Comparison of ENCODE assay signal across 8 cellular contexts in genomic region chr3:45105855-45106655, GRCh38. TPM values are rescaled to one million over a fixed set of nuclear protein-coding genes. Genes with fewer than 3 reads are reported as not detected.
DNase-seq lines count a peak whose midpoint lies in the region; ATAC-seq and TF ChIP-seq lines count a peak whose summit lies in the region.

No MANE protein-coding gene starts in this region.

- CTCF ChIA-PET in PC-3 (lab: Charles Lee), result interaction anchor here (1.0 to 1.3 kb wide), 2 partner anchors 14 to 66 kb away, joined by 3 to 4 read pairs; no protein-coding TSS in a partner anchor

- H3K9me2 ChIP-seq in PC-3 (replicated peaks; ENCODE audit: low read length), result no peaks in the 10 kb centered on the region

- H3K36me3 ChIP-seq in PC-3 (ENCODE audit: low read depth, low read length) (peaks cover 80% of the 10 kb centered on the region), lower lobe of right lung (peaks cover 4% of the 10 kb centered on the region)

- peak overlapping the region; percentile 59 for H3K9ac ChIP-seq in PC-3 (ENCODE audit: low read length)

- ATAC-seq in PC-3 (peak; percentile 92), lower lobe of right lung (peak; percentile 16 to 23), left lobe of liver (no peak), GM21723 (IDR thresholded peaks at IDR 0.05; ENCODE audit: unreplicated experiment) (no peak), GM18867 (IDR thresholded peaks at IDR 0.05; ENCODE audit: unreplicated experiment) (no peak)

- H3K4me1 ChIP-seq in PC-3 (ENCODE audit: insufficient read depth, low read length) (peaks cover 26% of the 10 kb centered on the region), lower lobe of right lung (peaks cover 7% of the 10 kb centered on the region)

- intact Hi-C loops in PC-3 (cut with micrococcal nuclease) (loop anchor here (1.0 kb wide), 2 partner anchors 14 to 28 kb away; no protein-coding TSS in a partner anchor), lower lobe of right lung (cut with DNase I) (no loop called here)
- intact Hi-C loops in activated T-helper 1 cell treated with anti-CD3 and anti-CD28 coated beads, Interleukin-12 subunit alpha, Interleukin-12 subunit beta, Interleukin-2, Interleukin-4 antibody, amounts not matched to agents 30 ng/mL and 10 ng/mL and 1 ng/mL, durations not matched to agents 14 hours and 24 hours and 36 hours (cut with micrococcal nuclease), result loop anchor here (1.0 to 10.0 kb wide), 11 partner anchors 8 to 1189 kb away; partner anchors contain the start of gene TMEM158

- H3K27me3 ChIP-seq in PC-3 (ENCODE audit: low read length) (no peaks in the 10 kb centered on the region), lower lobe of right lung (ENCODE audit: low read depth) (no peaks in the 10 kb centered on the region)

- TSS peak; percentile 91 for BruUV-seq in PC-3 (replicated peaks; lab: Mats Ljungman, UMichigan)

- POLR2A ChIA-PET in PC-3 (lab: Charles Lee; ENCODE audit: unreplicated experiment), result interaction anchor here (0.5 to 2.0 kb wide), 6 partner anchors 9 to 113 kb away, joined by 3 to 14 read pairs (median 7); no protein-coding TSS in a partner anchor

- peaks cover 4% of the 10 kb centered on the region for H3F3A ChIP-seq in PC-3 (ENCODE audit: low read length, unreplicated experiment)

- H4K20me1 ChIP-seq in PC-3 (ENCODE audit: low read length), result no peaks in the 10 kb centered on the region

- DNase-seq in AG08396 (ENCODE audit: low spot score), result peak; percentile 76
- peak; percentile 92 for DNase-seq in PC-3
- DNase-seq in activated T-helper 1 cell treated with anti-CD3 and anti-CD28 coated beads, Interleukin-12 subunit alpha, Interleukin-12 subunit beta, Interleukin-2, Interleukin-4 antibody, amounts not matched to agents 30 ng/mL and 10 ng/mL and 1 ng/mL, durations not matched to agents 14 hours and 24 hours and 36 hours (ENCODE audit: low spot score), result peak; percentile 78
- DNase-seq in lower lobe of right lung, result no peak
- DNase-seq in left lobe of liver (ENCODE audit: low spot score), result no peak
- DNase-seq in NCI-H524 (lab: John Stamatoyannopoulos, UW), result no peak

- H3K9me3 ChIP-seq in PC-3 (ENCODE audit: low read length) (no peaks in the 10 kb centered on the region), lower lobe of right lung (no peaks in the 10 kb centered on the region)

- H2AFZ ChIP-seq in PC-3 (ENCODE audit: low read length), result no peak overlapping the region

- peaks cover 59% of the 10 kb centered on the region for H3K79me2 ChIP-seq in PC-3 (ENCODE audit: low read length)

- H3K27ac Mint-ChIP-seq in activated T-helper 1 cell treated with anti-CD3 and anti-CD28 coated beads, Interleukin-12 subunit alpha, Interleukin-12 subunit beta, Interleukin-2, Interleukin-4 antibody, amounts not matched to agents 30 ng/mL and 10 ng/mL and 1 ng/mL, durations not matched to agents 14 hours and 24 hours and 36 hours, result peak overlapping the region; percentile 69

- peaks cover 13% of the 10 kb centered on the region for H3K9me3 Mint-ChIP-seq in activated T-helper 1 cell treated with anti-CD3 and anti-CD28 coated beads, Interleukin-12 subunit alpha, Interleukin-12 subunit beta, Interleukin-2, Interleukin-4 antibody, amounts not matched to agents 30 ng/mL and 10 ng/mL and 1 ng/mL, durations not matched to agents 14 hours and 24 hours and 36 hours

- H3K27me3 Mint-ChIP-seq in activated T-helper 1 cell treated with anti-CD3 and anti-CD28 coated beads, Interleukin-12 subunit alpha, Interleukin-12 subunit beta, Interleukin-2, Interleukin-4 antibody, amounts not matched to agents 30 ng/mL and 10 ng/mL and 1 ng/mL, durations not matched to agents 14 hours and 24 hours and 36 hours (ENCODE audit: insufficient read depth), result peaks cover 29% of the 10 kb centered on the region

- peak overlapping the region; percentile 49 for H3K4me3 Mint-ChIP-seq in activated T-helper 1 cell treated with anti-CD3 and anti-CD28 coated beads, Interleukin-12 subunit alpha, Interleukin-12 subunit beta, Interleukin-2, Interleukin-4 antibody, amounts not matched to agents 30 ng/mL and 10 ng/mL and 1 ng/mL, durations not matched to agents 14 hours and 24 hours and 36 hours

- peaks cover 5% of the 10 kb centered on the region for H3K36me3 Mint-ChIP-seq in activated T-helper 1 cell treated with anti-CD3 and anti-CD28 coated beads, Interleukin-12 subunit alpha, Interleukin-12 subunit beta, Interleukin-2, Interleukin-4 antibody, amounts not matched to agents 30 ng/mL and 10 ng/mL and 1 ng/mL, durations not matched to agents 14 hours and 24 hours and 36 hours (ENCODE audit: low read depth)

- H3K4me2 ChIP-seq in PC-3 (ENCODE audit: low read length), result peak overlapping the region; percentile 40

- H3K4me3 ChIP-seq in PC-3 (ENCODE audit: low read length), result no peak overlapping the region
- H3K4me3 ChIP-seq in lower lobe of right lung, result no peak overlapping the region

- H3K4me1 Mint-ChIP-seq in activated T-helper 1 cell treated with anti-CD3 and anti-CD28 coated beads, Interleukin-12 subunit alpha, Interleukin-12 subunit beta, Interleukin-2, Interleukin-4 antibody, amounts not matched to agents 30 ng/mL and 10 ng/mL and 1 ng/mL, durations not matched to agents 14 hours and 24 hours and 36 hours (ENCODE audit: low read depth), result peaks cover 69% of the 10 kb centered on the region

- H3K27ac ChIP-seq in PC-3 (ENCODE audit: low read length), result peak overlapping the region; percentile 93
- no peak overlapping the region for H3K27ac ChIP-seq in lower lobe of right lung

- TF ChIP-seq CTCF in PC-3 (conservative IDR thresholded peaks at IDR 0.05; ENCODE audit: low read depth, low read length), result no peak
- no peak for TF ChIP-seq CTCF in lower lobe of right lung (IDR thresholded peaks at IDR 0.05)

RNA-seq across cellular contexts. Expression of gene CDCP1, which starts 40.1 kb away (rescaled TPM):
- total RNA-seq in PC-3 (2014; rRNA removed) (120 and 124 TPM in 2 replicates), lower lobe of right lung (28.7 TPM), left lobe of liver (0.53 TPM)
- total RNA-seq in activated T-helper 1 cell treated with anti-CD3 and anti-CD28 coated beads, Interleukin-12 subunit alpha, Interleukin-12 subunit beta, Interleukin-2, Interleukin-4 antibody, amounts not matched to agents 30 ng/mL and 10 ng/mL and 1 ng/mL, durations not matched to agents 14 hours and 24 hours and 36 hours, result 0.98 and 1.2 TPM in 2 replicates

Comparison
In these comparisons a context has a peak if more than half of its experiments do, and no peak if none do; other contexts are left out.
1. DNase-seq: peak in AG08396 (single experiment), PC-3 (single experiment) and activated T-helper 1 cell treated with anti-CD3 and anti-CD28 coated beads, Interleukin-12 subunit alpha, Interleukin-12 subunit beta, Interleukin-2, Interleukin-4 antibody, amounts not matched to agents 30 ng/mL and 10 ng/mL and 1 ng/mL, durations not matched to agents 14 hours and 24 hours and 36 hours (single experiment); none in lower lobe of right lung (single experiment), left lobe of liver (single experiment) and NCI-H524 (0 of 2).
2. ATAC-seq: peak in PC-3 (single experiment) and lower lobe of right lung (2 of 2); none in left lobe of liver (single experiment), GM21723 (single experiment) and GM18867 (single experiment).
3. RNA of gene CDCP1, which starts 40.1 kb away (total RNA-seq): 120 to 124 TPM in PC-3 and 28.7 TPM in lower lobe of right lung (single experiment); 0.98 to 1.2 TPM in activated T-helper 1 cell treated with anti-CD3 and anti-CD28 coated beads, Interleukin-12 subunit alpha, Interleukin-12 subunit beta, Interleukin-2, Interleukin-4 antibody, amounts not matched to agents 30 ng/mL and 10 ng/mL and 1 ng/mL, durations not matched to agents 14 hours and 24 hours and 36 hours and 0.53 TPM in left lobe of liver (single experiment); every median in the first group is over 10 times any median in the second.